ENCODE assay signal across 13 cellular contexts in the genomic region with DNA sequence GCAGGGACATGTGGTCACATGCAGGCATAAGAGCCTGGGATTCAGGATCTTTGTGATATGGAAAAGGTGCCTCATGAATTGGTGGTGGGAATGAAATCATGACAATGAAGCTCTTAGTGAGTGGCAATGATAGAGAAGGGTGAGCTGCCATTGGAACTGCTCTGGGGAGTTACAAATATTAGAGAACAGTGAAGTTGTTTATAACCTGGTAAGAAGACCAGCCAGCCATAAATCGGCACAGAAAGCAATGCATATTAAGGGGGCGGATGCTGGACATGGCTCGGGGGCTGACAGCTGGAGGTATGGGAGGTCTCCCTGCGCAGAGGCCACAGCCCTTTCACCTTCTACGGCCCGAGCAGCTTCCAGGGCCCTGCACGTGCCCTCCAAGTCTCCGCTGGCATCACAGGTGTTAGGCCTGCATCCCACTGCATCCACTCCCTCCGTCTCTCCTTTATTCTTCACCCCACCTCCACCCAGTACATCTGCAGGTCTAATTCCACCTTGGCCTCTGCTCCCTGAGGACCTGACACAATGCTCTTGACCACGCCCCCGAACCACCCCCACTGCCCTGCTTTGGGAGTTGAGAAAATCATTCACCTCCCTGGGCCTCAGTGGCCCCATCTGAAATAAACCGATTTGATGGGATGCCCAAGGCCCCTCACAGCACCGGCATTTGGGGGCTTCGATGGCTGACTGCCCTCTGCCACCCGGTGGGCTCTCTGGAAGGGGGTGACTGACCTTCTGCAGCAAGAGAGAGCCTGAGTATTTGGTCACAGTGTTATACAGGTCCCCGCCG. TPM values are rescaled to one million over a fixed set of nuclear protein-coding genes. Genes with fewer than 3 reads are reported as not detected.
DNase-seq lines count a peak whose midpoint lies in the region; ATAC-seq and TF ChIP-seq lines count a peak whose summit lies in the region.
"Had no signal": no experiment of that assay in that cellular context is flagged by ENCODE, and none has a peak within 500 bp of the region (broad histone marks: within the 10 kb centered on the region; RNA-seq: fewer than 3 reads in every experiment).

No MANE protein-coding gene starts in this region.

- TF ChIP-seq CTCF in neural crest cell (conservative IDR thresholded peaks at IDR 0.05) = no peak

- peaks cover 20% of the 10 kb centered on the region for H3K4me1 ChIP-seq in CD4-positive, CD25-positive, alpha-beta regulatory T cell (ENCODE audit: control insufficient read depth, insufficient read depth, low read length, poor library complexity, severe bottlenecking)
- H3K4me1 ChIP-seq: parathyroid adenoma had no signal

- peak; percentile 2 for DNase-seq in AG08396 (ENCODE audit: low spot score)
- no peak for DNase-seq in CD4-positive, CD25-positive, alpha-beta regulatory T cell
- DNase-seq in activated T-helper 2 cell treated with anti-CD3 and anti-CD28 coated beads, Interferon-gamma antibody, Interleukin-2, Interleukin-4, amounts not matched to agents 10 μg/mL and 5 μg/mL and 100 μg/mL, durations not matched to agents 14 hours and 24 hours and 36 hours (ENCODE audit: low spot score) = peak; percentile 7
- peak; percentile 0 for DNase-seq in neural crest cell (ENCODE audit: low read depth, low spot score)
- DNase-seq in substantia nigra (lab: John Stamatoyannopoulos, UW) = no peak
- no peak for DNase-seq in activated T-cell treated with anti-CD3 and anti-CD28 coated beads, Interleukin-2, amount 50 U/mL, for 4 hours
- DNase-seq: gastrocnemius medialis; MV-4-11; NCI-H2171; stimulated activated naive CD8-positive, alpha-beta T cell treated with anti-CD3 and anti-CD28 coated beads, Interleukin-15, amount 100 ng/mL, for 72 hours had no signal

- H3K27ac Mint-ChIP-seq in CD4-positive, CD25-positive, alpha-beta regulatory T cell = peak overlapping the region; percentile 29 to 78 (median 72)
- H3K27ac Mint-ChIP-seq in activated T-helper 2 cell treated with anti-CD3 and anti-CD28 coated beads, Interferon-gamma antibody, Interleukin-2, Interleukin-4, amounts not matched to agents 10 μg/mL and 5 μg/mL and 100 μg/mL, durations not matched to agents 14 hours and 24 hours and 36 hours = no peak overlapping the region
- no peak overlapping the region for H3K27ac Mint-ChIP-seq in neural crest cell (ENCODE audit: unreplicated experiment)
- H3K27ac Mint-ChIP-seq: stimulated activated naive CD8-positive, alpha-beta T cell treated with anti-CD3 and anti-CD28 coated beads, Interleukin-15, amount 100 ng/mL, for 72 hours had no signal

- no peaks in the 10 kb centered on the region for H3K9me3 ChIP-seq in CD4-positive, CD25-positive, alpha-beta regulatory T cell (ENCODE audit: control insufficient read depth in 2 of 2, low read length in 2 of 2)
- H3K9me3 ChIP-seq: gastrocnemius medialis had no signal

- H3K4me1 Mint-ChIP-seq in CD4-positive, CD25-positive, alpha-beta regulatory T cell = peaks cover 0 to 32% (median 14%) of the 10 kb centered on the region in 4 donors
- peaks cover 16% of the 10 kb centered on the region for H3K4me1 Mint-ChIP-seq in activated T-helper 2 cell treated with anti-CD3 and anti-CD28 coated beads, Interferon-gamma antibody, Interleukin-2, Interleukin-4, amounts not matched to agents 10 μg/mL and 5 μg/mL and 100 μg/mL, durations not matched to agents 14 hours and 24 hours and 36 hours (ENCODE audit: low read depth)
- peaks cover 37% of the 10 kb centered on the region for H3K4me1 Mint-ChIP-seq in neural crest cell
- peaks cover 16% of the 10 kb centered on the region for H3K4me1 Mint-ChIP-seq in activated T-cell treated with anti-CD3 and anti-CD28 coated beads, Interleukin-2, amount 50 U/mL, for 4 hours (ENCODE audit: low read depth)

- ATAC-seq in CD4-positive, CD25-positive, alpha-beta regulatory T cell (ENCODE audit: low read depth in 2 of 2) = no peak
- ATAC-seq in GM21447 (IDR thresholded peaks at IDR 0.05; ENCODE audit: unreplicated experiment) = no peak
- no peak for ATAC-seq in GM21786 (IDR thresholded peaks at IDR 0.05; ENCODE audit: unreplicated experiment)
- ATAC-seq in activated T-cell treated with anti-CD3 and anti-CD28 coated beads, Interleukin-2, amount 50 U/mL, for 4 hours = no peak
- ATAC-seq: gastrocnemius medialis had no signal

- H3K27me3 Mint-ChIP-seq in CD4-positive, CD25-positive, alpha-beta regulatory T cell = no peaks in the 10 kb centered on the region
- peaks cover 8% of the 10 kb centered on the region for H3K27me3 Mint-ChIP-seq in activated T-helper 2 cell treated with anti-CD3 and anti-CD28 coated beads, Interferon-gamma antibody, Interleukin-2, Interleukin-4, amounts not matched to agents 10 μg/mL and 5 μg/mL and 100 μg/mL, durations not matched to agents 14 hours and 24 hours and 36 hours (ENCODE audit: low read depth)
- no peaks in the 10 kb centered on the region for H3K27me3 Mint-ChIP-seq in neural crest cell (ENCODE audit: low read depth)
- H3K27me3 Mint-ChIP-seq in activated T-cell treated with anti-CD3 and anti-CD28 coated beads, Interleukin-2, amount 50 U/mL, for 4 hours (ENCODE audit: low read depth) = peaks cover 5% of the 10 kb centered on the region

- peaks cover 7% of the 10 kb centered on the region for H3K36me3 Mint-ChIP-seq in CD4-positive, CD25-positive, alpha-beta regulatory T cell
- H3K36me3 Mint-ChIP-seq in activated T-helper 2 cell treated with anti-CD3 and anti-CD28 coated beads, Interferon-gamma antibody, Interleukin-2, Interleukin-4, amounts not matched to agents 10 μg/mL and 5 μg/mL and 100 μg/mL, durations not matched to agents 14 hours and 24 hours and 36 hours (ENCODE audit: low read depth) = no peaks in the 10 kb centered on the region
- H3K36me3 Mint-ChIP-seq in neural crest cell (ENCODE audit: low read depth) = no peaks in the 10 kb centered on the region
- no peaks in the 10 kb centered on the region for H3K36me3 Mint-ChIP-seq in activated T-cell treated with anti-CD3 and anti-CD28 coated beads, Interleukin-2, amount 50 U/mL, for 4 hours (ENCODE audit: insufficient read depth)

- no peak overlapping the region for H3K4me3 ChIP-seq in CD4-positive, CD25-positive, alpha-beta regulatory T cell (ENCODE audit: low read depth, low read length)
- H3K4me3 ChIP-seq: gastrocnemius medialis had no signal

- H3K4me3 Mint-ChIP-seq in CD4-positive, CD25-positive, alpha-beta regulatory T cell = no peak overlapping the region
- no peak overlapping the region for H3K4me3 Mint-ChIP-seq in activated T-helper 2 cell treated with anti-CD3 and anti-CD28 coated beads, Interferon-gamma antibody, Interleukin-2, Interleukin-4, amounts not matched to agents 10 μg/mL and 5 μg/mL and 100 μg/mL, durations not matched to agents 14 hours and 24 hours and 36 hours (ENCODE audit: low read depth)
- H3K4me3 Mint-ChIP-seq in neural crest cell = no peak overlapping the region
- no peak overlapping the region for H3K4me3 Mint-ChIP-seq in activated T-cell treated with anti-CD3 and anti-CD28 coated beads, Interleukin-2, amount 50 U/mL, for 4 hours

- intact Hi-C loops in activated T-helper 2 cell treated with anti-CD3 and anti-CD28 coated beads, Interferon-gamma antibody, Interleukin-2, Interleukin-4, amounts not matched to agents 10 μg/mL and 5 μg/mL and 100 μg/mL, durations not matched to agents 14 hours and 24 hours and 36 hours (cut with micrococcal nuclease) = no loop called here

- no peak overlapping the region for H3K27ac ChIP-seq in CD4-positive, CD25-positive, alpha-beta regulatory T cell (ENCODE audit: insufficient read depth, low read length, poor library complexity, severe bottlenecking)
- H3K27ac ChIP-seq in substantia nigra (ENCODE audit: low read depth, low read length, poor library complexity, severe bottlenecking) = no peak overlapping the region
- H3K27ac ChIP-seq: gastrocnemius medialis, parathyroid adenoma had no signal

- H3K9me3 Mint-ChIP-seq in CD4-positive, CD25-positive, alpha-beta regulatory T cell = no peaks in the 10 kb centered on the region
- H3K9me3 Mint-ChIP-seq in activated T-helper 2 cell treated with anti-CD3 and anti-CD28 coated beads, Interferon-gamma antibody, Interleukin-2, Interleukin-4, amounts not matched to agents 10 μg/mL and 5 μg/mL and 100 μg/mL, durations not matched to agents 14 hours and 24 hours and 36 hours = no peaks in the 10 kb centered on the region
- H3K9me3 Mint-ChIP-seq in neural crest cell = no peaks in the 10 kb centered on the region
- no peaks in the 10 kb centered on the region for H3K9me3 Mint-ChIP-seq in activated T-cell treated with anti-CD3 and anti-CD28 coated beads, Interleukin-2, amount 50 U/mL, for 4 hours
- H3K9me3 Mint-ChIP-seq: stimulated activated naive CD8-positive, alpha-beta T cell treated with anti-CD3 and anti-CD28 coated beads, Interleukin-15, amount 100 ng/mL, for 72 hours had no signal

- no peaks in the 10 kb centered on the region for H3K36me3 ChIP-seq in CD4-positive, CD25-positive, alpha-beta regulatory T cell (ENCODE audit: control insufficient read depth, insufficient read depth, low read length)
- H3K36me3 ChIP-seq: gastrocnemius medialis had no signal

- H3K27me3 ChIP-seq in CD4-positive, CD25-positive, alpha-beta regulatory T cell (ENCODE audit: control insufficient read depth, insufficient read depth, low read length) = no peaks in the 10 kb centered on the region
- H3K27me3 ChIP-seq: gastrocnemius medialis had no signal

RNA-seq across cellular contexts. Expression of gene CACNA2D4, which starts 4.1 kb away (rescaled TPM):
- total RNA-seq in CD4-positive, CD25-positive, alpha-beta regulatory T cell = 7.1 TPM
- polyA plus RNA-seq in CD4-positive, CD25-positive, alpha-beta regulatory T cell = 10 to 100 TPM in 1 of 4 donors, 1 to 10 TPM in 3; 2.9 to 10.4 (median 5.6) TPM
- 6.2 and 10.0 TPM in 2 replicates for total RNA-seq in activated T-helper 2 cell treated with anti-CD3 and anti-CD28 coated beads, Interferon-gamma antibody, Interleukin-2, Interleukin-4, amounts not matched to agents 10 μg/mL and 5 μg/mL and 100 μg/mL, durations not matched to agents 14 hours and 24 hours and 36 hours
- 0.72 and 1.3 TPM in 2 replicates for total RNA-seq in neural crest cell
- total RNA-seq in activated T-cell treated with anti-CD3 and anti-CD28 coated beads, Interleukin-2, amount 50 U/mL, for 4 hours = 1 to 10 TPM; 3.4 to 7.1 (median 3.5) TPM

Comparison
In these comparisons a context has a peak if more than half of its experiments do, and no peak if none do; other contexts are left out.
1. DNase-seq: peak in AG08396 (single experiment), activated T-helper 2 cell treated with anti-CD3 and anti-CD28 coated beads, Interferon-gamma antibody, Interleukin-2, Interleukin-4, amounts not matched to agents 10 μg/mL and 5 μg/mL and 100 μg/mL, durations not matched to agents 14 hours and 24 hours and 36 hours (single experiment) and neural crest cell (single experiment); none in CD4-positive, CD25-positive, alpha-beta regulatory T cell (0 of 3), substantia nigra (0 of 49) and activated T-cell treated with anti-CD3 and anti-CD28 coated beads, Interleukin-2, amount 50 U/mL, for 4 hours (single experiment).
2. H3K27ac Mint-ChIP-seq: peak in CD4-positive, CD25-positive, alpha-beta regulatory T cell (3 of 3); none in activated T-helper 2 cell treated with anti-CD3 and anti-CD28 coated beads, Interferon-gamma antibody, Interleukin-2, Interleukin-4, amounts not matched to agents 10 μg/mL and 5 μg/mL and 100 μg/mL, durations not matched to agents 14 hours and 24 hours and 36 hours (single experiment) and neural crest cell (single experiment).